2 cellular contexts compared by ENCODE assay signal in genomic region chr14:96245074-96245473, GRCh38. TPM values are rescaled to one million over a fixed set of nuclear protein-coding genes. Genes with fewer than 3 reads are reported as not detected.
"Had no signal": no experiment of that assay in that cellular context is flagged by ENCODE, and none has a peak within 500 bp of the region (broad histone marks: within the 10 kb centered on the region; RNA-seq: fewer than 3 reads in every experiment).

No MANE protein-coding gene starts in this region.

RNA-seq across cellular contexts. Expression of gene BDKRB1, which starts 10.9 kb away (rescaled TPM):
- total RNA-seq: HT1080 had no signal

RNA-seq across cellular contexts. Expression of gene BDKRB2, which starts 40.4 kb away (rescaled TPM):
- polyA plus RNA-seq: K562 had no signal
